Comparison of ENCODE assay signal across 11 cellular contexts in genomic region chr16:49698931-49699715, GRCh38.
DNase-seq lines count a peak whose midpoint lies in the region; ATAC-seq and TF ChIP-seq lines count a peak whose summit lies in the region.
"Had no signal": no experiment of that assay in that cellular context is flagged by ENCODE, and none has a peak within 500 bp of the region (broad histone marks: within the 10 kb centered on the region; RNA-seq: fewer than 3 reads in every experiment).

No MANE protein-coding gene starts in this region.

- peak overlapping the region; percentile 20 for H3K4me3 Mint-ChIP-seq in osteocyte (ENCODE audit: unreplicated experiment)
- H3K4me3 Mint-ChIP-seq: T-helper 2 cell treated with Interferon-gamma antibody and Interleukin-4, amounts not matched to agents 5 μg/mL and 100 μg/mL, for 36 hours had no signal

- H3K36me3 Mint-ChIP-seq in osteocyte (ENCODE audit: unreplicated experiment) = peaks cover 1% of the 10 kb centered on the region

- no peak for TF ChIP-seq CTCF in osteocyte (IDR thresholded peaks at IDR 0.05)

- no peaks in the 10 kb centered on the region for H3K27me3 ChIP-seq in ACC112 (ENCODE audit: insufficient read depth, low read length)

- peaks cover 28% of the 10 kb centered on the region for H3K4me1 ChIP-seq in ACC112 (ENCODE audit: control insufficient read depth, insufficient read depth, low read length, unreplicated experiment)

- H3K9me3 Mint-ChIP-seq in osteocyte (ENCODE audit: unreplicated experiment) = no peaks in the 10 kb centered on the region
- H3K9me3 Mint-ChIP-seq: T-helper 2 cell treated with Interferon-gamma antibody and Interleukin-4, amounts not matched to agents 5 μg/mL and 100 μg/mL, for 36 hours had no signal

- no peak for ATAC-seq in HG03135 (IDR thresholded peaks at IDR 0.05; ENCODE audit: unreplicated experiment)

- H3K4me3 ChIP-seq in ACC112 (ENCODE audit: low read depth, low read length) = peak overlapping the region; percentile 30

- H2AFZ ChIP-seq in ACC112 (ENCODE audit: low read length, unreplicated experiment) = peak overlapping the region; percentile 69

- peaks cover 65% of the 10 kb centered on the region for H3K4me1 Mint-ChIP-seq in osteocyte (ENCODE audit: unreplicated experiment)

- H3K36me3 ChIP-seq in ACC112 (ENCODE audit: insufficient read depth, low read length) = no peaks in the 10 kb centered on the region

- no peaks in the 10 kb centered on the region for H3K79me2 ChIP-seq in ACC112 (ENCODE audit: control insufficient read depth, insufficient read depth, low read length, unreplicated experiment)

- H3K27me3 Mint-ChIP-seq in osteocyte (ENCODE audit: unreplicated experiment) = no peaks in the 10 kb centered on the region

- peak overlapping the region; percentile 73 for H3K27ac ChIP-seq in ACC112 (ENCODE audit: low read depth, low read length)

- H3K27ac Mint-ChIP-seq in osteocyte (ENCODE audit: unreplicated experiment) = peak overlapping the region; percentile 86
- H3K27ac Mint-ChIP-seq: T-helper 2 cell treated with Interferon-gamma antibody and Interleukin-4, amounts not matched to agents 5 μg/mL and 100 μg/mL, for 36 hours had no signal

- DNase-seq in NCI-H2227 (lab: John Stamatoyannopoulos, UW; ENCODE audit: unreplicated experiment) = peak; percentile 71
- DNase-seq in fibroblast of gingiva (ENCODE audit: low read depth) = peak; percentile 31
- no peak for DNase-seq in osteocyte (ENCODE audit: extremely low spot score, unreplicated experiment)
- DNase-seq in SIG-M5 (lab: John Stamatoyannopoulos, UW) = no peak
- DNase-seq in SW 1271 (lab: John Stamatoyannopoulos, UW) = no peak
- DNase-seq in NCI-H446 treated with DMSO at 0.1 percent for 48 hours (lab: John Stamatoyannopoulos, UW) = no peak
- DNase-seq: activated T-cell treated with anti-CD3 and anti-CD28 coated beads, Interleukin-2, amount 50 U/mL, for 48 hours; kidney had no signal

Comparison
In these comparisons a context has a peak if more than half of its experiments do, and no peak if none do; other contexts are left out.
1. DNase-seq: peak in NCI-H2227 (single experiment) and fibroblast of gingiva (single experiment); none in osteocyte (single experiment), SIG-M5 (single experiment), SW 1271 (0 of 2) and NCI-H446 treated with DMSO at 0.1 percent for 48 hours (single experiment).